In genomic region chr2:65019010-65019409, GRCh38 we compare ENCODE assay signal across 21 cellular contexts.
"Had no signal": no experiment of that assay in that cellular context is flagged by ENCODE, and none has a peak within 500 bp of the region (broad histone marks: within the 10 kb centered on the region; RNA-seq: fewer than 3 reads in every experiment).

No MANE protein-coding gene starts in this region.

- H3K4me3 ChIP-seq: gastroesophageal sphincter, hepatocyte, right atrium auricular region, tibial artery, upper lobe of right lung had no signal

- H3K79me2 ChIP-seq: hepatocyte had no signal

- H2AFZ ChIP-seq: hepatocyte had no signal

- ATAC-seq: activated T-cell treated with anti-CD3 and anti-CD28 coated beads, Interleukin-2, amount 50 U/mL, for 4 hours; activated T-helper 17 cell treated with anti-CD3 and anti-CD28 coated beads, Interleukin-2, amount 50 U/mL, for 72 hours; stimulated activated naive CD8-positive, alpha-beta T cell treated with anti-CD3 and anti-CD28 coated beads, Interleukin-15, amount 100 ng/mL, for 72 hours had no signal

- H3K4me2 ChIP-seq: hepatocyte had no signal

- DNase-seq: activated CD4-positive, alpha-beta T cell treated with anti-CD3 and anti-CD28 coated beads for 4 hours; activated CD4-positive, alpha-beta T cell treated with anti-CD3 and anti-CD28 coated beads, Interleukin-2, amount 50 U/mL, for 48 hours; activated CD4-positive, CD25-positive, alpha-beta regulatory T cell; activated CD8-positive, alpha-beta memory T cell treated with anti-CD3 and anti-CD28 coated beads, Interleukin-2, amount 50 U/mL, for 48 hours; activated gamma-delta T cell treated with Interleukin-2 at 50 U/mL for 16 hours; activated naive CD4-positive, alpha-beta T cell treated with anti-CD3 and anti-CD28 coated beads, Interleukin-2, amount 50 U/mL, for 16 hours; activated T-cell treated with anti-CD3 and anti-CD28 coated beads, Interleukin-2, amount 50 U/mL, for 4 hours; amniotic stem cell; effector CD4-positive, alpha-beta T cell; left cardiac atrium; left ventricle myocardium superior; mammary epithelial cell; occipital lobe; stimulated activated CD4-positive, alpha-beta T cell treated with anti-CD3 and anti-CD28 coated beads, Interleukin-2, amount 100 ng/mL, for 48 hours; stimulated activated naive CD8-positive, alpha-beta T cell treated with anti-CD3 and anti-CD28 coated beads, Interleukin-15, amount 100 ng/mL, for 72 hours; tibial artery; upper lobe of right lung had no signal

- H3K4me1 ChIP-seq: gastroesophageal sphincter, tibial artery had no signal

- H3K27ac Mint-ChIP-seq: activated T-helper 17 cell treated with anti-CD3 and anti-CD28 coated beads, Interleukin-2, amount 50 U/mL, for 72 hours had no signal

- H3K27me3 Mint-ChIP-seq: activated T-helper 17 cell treated with anti-CD3 and anti-CD28 coated beads, Interleukin-2, amount 50 U/mL, for 72 hours; stimulated activated naive CD8-positive, alpha-beta T cell treated with anti-CD3 and anti-CD28 coated beads, Interleukin-15, amount 100 ng/mL, for 72 hours had no signal

- H3K4me3 Mint-ChIP-seq: activated T-cell treated with anti-CD3 and anti-CD28 coated beads, Interleukin-2, amount 50 U/mL, for 4 hours; activated T-helper 17 cell treated with anti-CD3 and anti-CD28 coated beads, Interleukin-2, amount 50 U/mL, for 72 hours; stimulated activated naive CD8-positive, alpha-beta T cell treated with anti-CD3 and anti-CD28 coated beads, Interleukin-15, amount 100 ng/mL, for 72 hours had no signal

- H3K9me3 Mint-ChIP-seq: activated T-cell treated with anti-CD3 and anti-CD28 coated beads, Interleukin-2, amount 50 U/mL, for 4 hours; activated T-helper 17 cell treated with anti-CD3 and anti-CD28 coated beads, Interleukin-2, amount 50 U/mL, for 72 hours; stimulated activated naive CD8-positive, alpha-beta T cell treated with anti-CD3 and anti-CD28 coated beads, Interleukin-15, amount 100 ng/mL, for 72 hours had no signal

- H3K9me3 ChIP-seq: gastroesophageal sphincter, right atrium auricular region, tibial artery, upper lobe of right lung had no signal

- H3K4me1 Mint-ChIP-seq: activated T-helper 17 cell treated with anti-CD3 and anti-CD28 coated beads, Interleukin-2, amount 50 U/mL, for 72 hours; stimulated activated naive CD8-positive, alpha-beta T cell treated with anti-CD3 and anti-CD28 coated beads, Interleukin-15, amount 100 ng/mL, for 72 hours had no signal

- H3K27ac ChIP-seq: hepatocyte, right atrium auricular region, tibial artery had no signal

- H3K27me3 ChIP-seq: gastroesophageal sphincter, hepatocyte, right atrium auricular region, tibial artery, upper lobe of right lung had no signal
